23 cellular contexts compared by ENCODE assay signal in genomic region chr10:72351479-72351878, GRCh38. TPM values are rescaled to one million over a fixed set of nuclear protein-coding genes. Genes with fewer than 3 reads are reported as not detected.
A peak's percentile ranks its signal among the peaks of the same experiment; 100 is the strongest.
DNase-seq lines count a peak whose midpoint lies in the region; ATAC-seq and TF ChIP-seq lines count a peak whose summit lies in the region.
"Had no signal": no experiment of that assay in that cellular context is flagged by ENCODE, and none has a peak within 500 bp of the region (broad histone marks: within the 10 kb centered on the region; RNA-seq: fewer than 3 reads in every experiment).

No MANE protein-coding gene starts in this region.

- H3K9ac ChIP-seq in neuronal stem cell (ENCODE audit: low read depth, low read length, poor library complexity), result no peak overlapping the region

- no peak overlapping the region for H2BK12ac ChIP-seq in neuronal stem cell (ENCODE audit: low read length)

- peaks cover 4% of the 10 kb centered on the region for H3F3A ChIP-seq in GM23338 (replicated peaks; ENCODE audit: low read depth)

- H3K27me3 ChIP-seq in CD4-positive, alpha-beta memory T cell (ENCODE audit: insufficient read depth, low read length), result no peaks in the 10 kb centered on the region
- no peaks in the 10 kb centered on the region for H3K27me3 ChIP-seq in GM23338 (ENCODE audit: insufficient read depth)
- peaks cover 0 to 1% (median 0%) of the 10 kb centered on the region in 3 experiments for H3K27me3 ChIP-seq in neuronal stem cell (ENCODE audit: control insufficient read depth in 3 of 3, insufficient read depth in 3 of 3, low read depth in 1 of 3, low read length in 3 of 3)
- H3K27me3 ChIP-seq: BLaER1 treated with 17β-estradiol and CSF1 and Interleukin-3, amounts not matched to agents 10 nM and 100 nM; SJCRH30; transverse colon had no signal

- peaks cover 18% of the 10 kb centered on the region for H3K36me3 ChIP-seq in CD4-positive, alpha-beta memory T cell (ENCODE audit: insufficient read depth, low read length)
- no peaks in the 10 kb centered on the region for H3K36me3 ChIP-seq in GM23338 (ENCODE audit: insufficient read depth)
- H3K36me3 ChIP-seq in neuronal stem cell (replicated peaks in 1 of 2; ENCODE audit: control insufficient read depth in 2 of 2, insufficient read depth in 2 of 2, low read length in 2 of 2), result peaks cover 17 to 43% of the 10 kb centered on the region in 2 donors
- H3K36me3 ChIP-seq: SJCRH30 had no signal

- peak overlapping the region; percentile 17 for H3K23ac ChIP-seq in neuronal stem cell (ENCODE audit: low read depth, low read length, poor library complexity)

- peak overlapping the region in 3 of 8 donors; percentile 15 to 70 (median 29) for H3K4me3 Mint-ChIP-seq in CD4-positive, alpha-beta memory T cell
- H3K4me3 Mint-ChIP-seq in GM23338, result no peak overlapping the region
- H3K4me3 Mint-ChIP-seq in brain, result peak overlapping the region in 1 of 5 experiments; percentile 26
- no peak overlapping the region for H3K4me3 Mint-ChIP-seq in activated CD4-positive, alpha-beta memory T cell treated with anti-CD3 and anti-CD28 coated beads, Interleukin-2, amount 10 ng/mL, durations not matched to agents 7 days and 5 days

- peaks cover 34% of the 10 kb centered on the region for H3K4me1 ChIP-seq in CD4-positive, alpha-beta memory T cell (ENCODE audit: insufficient read depth, low read length)
- H3K4me1 ChIP-seq in GM23338 (ENCODE audit: insufficient read depth) (peaks cover 12% of the 10 kb centered on the region; the same call in 1 of the 2 replicates), neuronal stem cell (ENCODE audit: control insufficient read depth in 2 of 2, insufficient read depth in 1 of 2, low read depth in 1 of 2, low read length in 2 of 2) (peaks cover 0 to 6% of the 10 kb centered on the region in 2 donors)
- H3K4me1 ChIP-seq: SJCRH30 had no signal

- no peaks in the 10 kb centered on the region for H3K27me3 Mint-ChIP-seq in CD4-positive, alpha-beta memory T cell
- H3K27me3 Mint-ChIP-seq in GM23338 (ENCODE audit: insufficient read depth, low read depth, poor library complexity) (peaks cover 10% of the 10 kb centered on the region), brain (peaks cover 3% of the 10 kb centered on the region)
- H3K27me3 Mint-ChIP-seq in activated CD4-positive, alpha-beta memory T cell treated with anti-CD3 and anti-CD28 coated beads, Interleukin-2, amount 10 ng/mL, durations not matched to agents 7 days and 5 days, result no peaks in the 10 kb centered on the region

- H2AFZ ChIP-seq in GM23338 (no peak overlapping the region), neuronal stem cell (ENCODE audit: low read length) (no peak overlapping the region)

- peak overlapping the region; percentile 9 for H3K14ac ChIP-seq in neuronal stem cell (ENCODE audit: low read length)

- peaks cover 15% of the 10 kb centered on the region for H3K79me1 ChIP-seq in neuronal stem cell (ENCODE audit: low read depth, low read length)

- POLR2A ChIA-PET in CD4-positive, alpha-beta memory T cell (lab: Charles Lee; ENCODE audit: partially characterized antibody), result interaction anchor here (1.6 kb wide), 1 partner anchor 103 kb away, joined by 3 read pairs; no protein-coding TSS in a partner anchor
- POLR2A ChIA-PET in activated CD4-positive, alpha-beta memory T cell treated with anti-CD3 and anti-CD28 coated beads, Interleukin-2, amount 10 ng/mL, durations not matched to agents 7 days and 5 days (lab: Charles Lee), result interaction anchor here (1.2 to 2.4 kb wide), 2 partner anchors 9 to 16 kb away, joined by 3 to 11 read pairs; no protein-coding TSS in a partner anchor

- H4K20me1 ChIP-seq in GM23338 (replicated peaks; ENCODE audit: insufficient read depth), result 0 out of 2 replicates have a peak, but pooled peaks cover 2% of the 10 kb centered on the region

- H3K9me3 ChIP-seq in CD4-positive, alpha-beta memory T cell (ENCODE audit: control insufficient read depth in 1 of 2, low read length in 2 of 2), result no peaks in the 10 kb centered on the region
- no peaks in the 10 kb centered on the region for H3K9me3 ChIP-seq in neuronal stem cell (replicated peaks in 1 of 2; ENCODE audit: control insufficient read depth in 2 of 2, insufficient read depth in 1 of 2, low read depth in 1 of 2, low read length in 2 of 2)
- H3K9me3 ChIP-seq: BLaER1 treated with 17β-estradiol and CSF1 and Interleukin-3, amounts not matched to agents 10 nM and 100 nM; Caco-2; SJCRH30; transverse colon had no signal

- TF ChIP-seq CTCF in GM23338 (conservative IDR thresholded peaks at IDR 0.05; ENCODE audit: low read depth in 2 of 2) (no peak), brain (conservative IDR thresholded peaks at IDR 0.05) (no peak)

- no peak overlapping the region for H3K4ac ChIP-seq in neuronal stem cell (ENCODE audit: low read length)

- no peak overlapping the region for H2BK15ac ChIP-seq in neuronal stem cell (ENCODE audit: low read length)

- no peak overlapping the region for H4K91ac ChIP-seq in neuronal stem cell (ENCODE audit: low read depth, low read length, poor library complexity)

- H3K79me2 ChIP-seq in GM23338 (replicated peaks; ENCODE audit: insufficient read depth), result peaks cover 48% of the 10 kb centered on the region

- H2AK5ac ChIP-seq in neuronal stem cell (ENCODE audit: low read depth, low read length), result no peak overlapping the region

- no peak overlapping the region for H3K27ac ChIP-seq in CD4-positive, alpha-beta memory T cell (ENCODE audit: low read depth, low read length)
- 0 out of 2 replicates have a peak overlapping the region, but pooled peaks have one; percentile 50 for H3K27ac ChIP-seq in GM23338 (ENCODE audit: low read depth)
- H3K27ac ChIP-seq in neuronal stem cell (replicated peaks; ENCODE audit: low read length), result no peak overlapping the region
- H3K27ac ChIP-seq: BLaER1 treated with 17β-estradiol and CSF1 and Interleukin-3, amounts not matched to agents 10 nM and 100 nM; SJCRH30; transverse colon; VCaP had no signal

- ATAC-seq in GM23338, result no peak
- ATAC-seq: left cardiac atrium had no signal

- H2BK120ac ChIP-seq in neuronal stem cell (ENCODE audit: low read depth, low read length), result no peak overlapping the region

- intact Hi-C loops in CD4-positive, alpha-beta memory T cell (cut with micrococcal nuclease), result loop anchor here (10.0 kb wide), 1 partner anchor 903 kb away; the partner anchor contains the start of gene MRPS16

- WGBS in neuronal stem cell (ENCODE audit: extremely low coverage in 2 of 2, insufficient read length in 2 of 2, insufficient replicate concordance in 1 of 2), 2 donors, result no CpG with 5 or more reads among the region's 6 CpGs

- CTCF ChIA-PET in CD4-positive, alpha-beta memory T cell (lab: Charles Lee; ENCODE audit: partially characterized antibody), result interaction anchor here (1.7 to 4.2 kb wide), 6 partner anchors 9 to 482 kb away, joined by 4 to 14 read pairs (median 7); no protein-coding TSS in a partner anchor
- CTCF ChIA-PET in activated CD4-positive, alpha-beta memory T cell treated with anti-CD3 and anti-CD28 coated beads, Interleukin-2, amount 10 ng/mL, durations not matched to agents 7 days and 5 days (lab: Charles Lee), result interaction anchor here (1.0 to 2.5 kb wide), 3 partner anchors 11 to 303 kb away, joined by 3 to 7 read pairs (median 6); no protein-coding TSS in a partner anchor

- no peak overlapping the region for H3K4me3 ChIP-seq in CD4-positive, alpha-beta memory T cell (ENCODE audit: low read length in 2 of 2)
- H3K4me3 ChIP-seq in GM23338 (no peak overlapping the region), neuronal stem cell (ENCODE audit: low read length in 2 of 2) (no peak overlapping the region)
- H3K4me3 ChIP-seq: BLaER1 treated with 17β-estradiol and CSF1 and Interleukin-3, amounts not matched to agents 10 nM and 100 nM; SJCRH30; transverse colon had no signal

- H2BK5ac ChIP-seq in neuronal stem cell (ENCODE audit: low read length), result no peak overlapping the region

- no peaks in the 10 kb centered on the region for H3K9me2 ChIP-seq in GM23338 (ENCODE audit: insufficient read depth)

- DNase-seq in CD4-positive, alpha-beta memory T cell, result no peak
- DNase-seq in GM23338 (ENCODE audit: low spot score), result no peak
- DNase-seq in neuronal stem cell (ENCODE audit: low spot score), result no peak
- no peak for DNase-seq in NCI-H1105 treated with DMSO at 0.1 percent for 48 hours (lab: John Stamatoyannopoulos, UW)
- no peak for DNase-seq in activated CD4-positive, alpha-beta memory T cell treated with anti-CD3 and anti-CD28 coated beads, Interleukin-2, amount 10 ng/mL, durations not matched to agents 7 days and 5 days
- no peak for DNase-seq in NOMO-1 (lab: John Stamatoyannopoulos, UW; ENCODE audit: unreplicated experiment in 2 of 2)
- DNase-seq: activated CD4-positive, alpha-beta T cell treated with anti-CD3 and anti-CD28 coated beads for 48 hours; activated T-cell treated with anti-CD3 and anti-CD28 coated beads, Interleukin-2, amount 50 U/mL, for 48 hours; Caco-2; DMS53; hypothalamus; left cardiac atrium; NCI-H2107; NCI-H774; nucleus accumbens; SJCRH30; stimulated activated CD4-positive, alpha-beta T cell treated with anti-CD3 and anti-CD28 coated beads, Interleukin-4, amount 100 ng/mL, for 24 hours; SW 1271; T-helper 9 cell; transverse colon had no signal

- H3K18ac ChIP-seq in neuronal stem cell (ENCODE audit: low read length), result no peak overlapping the region

- peaks cover 0 to 2% (median 0%) of the 10 kb centered on the region in 8 donors for H3K9me3 Mint-ChIP-seq in CD4-positive, alpha-beta memory T cell
- no peaks in the 10 kb centered on the region for H3K9me3 Mint-ChIP-seq in GM23338
- peaks cover 0 to 3% (median 0%) of the 10 kb centered on the region in 5 experiments for H3K9me3 Mint-ChIP-seq in brain
- H3K9me3 Mint-ChIP-seq in activated CD4-positive, alpha-beta memory T cell treated with anti-CD3 and anti-CD28 coated beads, Interleukin-2, amount 10 ng/mL, durations not matched to agents 7 days and 5 days, result no peaks in the 10 kb centered on the region

- peaks cover 19 to 46% of the 10 kb centered on the region in 2 donors for H3K36me3 Mint-ChIP-seq in CD4-positive, alpha-beta memory T cell
- H3K36me3 Mint-ChIP-seq in GM23338 (ENCODE audit: low read depth), result peaks cover 6% of the 10 kb centered on the region; the same call in 1 of the 3 replicates
- H3K36me3 Mint-ChIP-seq in brain, result no peaks in the 10 kb centered on the region
- H3K36me3 Mint-ChIP-seq in activated CD4-positive, alpha-beta memory T cell treated with anti-CD3 and anti-CD28 coated beads, Interleukin-2, amount 10 ng/mL, durations not matched to agents 7 days and 5 days (ENCODE audit: low read depth), result peaks cover 31% of the 10 kb centered on the region

- H3K27ac Mint-ChIP-seq in CD4-positive, alpha-beta memory T cell, result peak overlapping the region in 5 of 7 donors; percentile 4 to 50 (median 40)
- no peak overlapping the region for H3K27ac Mint-ChIP-seq in GM23338
- peak overlapping the region; percentile 9 to 64 (median 44) for H3K27ac Mint-ChIP-seq in brain
- no peak overlapping the region for H3K27ac Mint-ChIP-seq in activated CD4-positive, alpha-beta memory T cell treated with anti-CD3 and anti-CD28 coated beads, Interleukin-2, amount 10 ng/mL, durations not matched to agents 7 days and 5 days

- no peak overlapping the region for H4K8ac ChIP-seq in neuronal stem cell (ENCODE audit: low read depth, low read length)

- H3K4me2 ChIP-seq in GM23338 (no peak overlapping the region), neuronal stem cell (ENCODE audit: insufficient read depth, low read length, poor library complexity, severe bottlenecking) (no peak overlapping the region)

- H3K4me1 Mint-ChIP-seq in CD4-positive, alpha-beta memory T cell, result peaks cover 32 to 67% (median 48%) of the 10 kb centered on the region in 4 donors
- H3K4me1 Mint-ChIP-seq in GM23338 (peaks cover 30% of the 10 kb centered on the region), brain (peaks cover 35% of the 10 kb centered on the region)
- peaks cover 42% of the 10 kb centered on the region for H3K4me1 Mint-ChIP-seq in activated CD4-positive, alpha-beta memory T cell treated with anti-CD3 and anti-CD28 coated beads, Interleukin-2, amount 10 ng/mL, durations not matched to agents 7 days and 5 days

RNA-seq across cellular contexts. Expression of gene DNAJB12, which starts 3.2 kb away (rescaled TPM):
- total RNA-seq in CD4-positive, alpha-beta memory T cell, result 10 to 100 TPM; 26.3 to 26.7 TPM
- polyA plus RNA-seq in CD4-positive, alpha-beta memory T cell, result 10 to 100 TPM; 13.4 to 26.2 TPM
- total RNA-seq in GM23338 (2014; rRNA removed; shearing (Covaris generic)), result 13.0 and 16.0 TPM in 2 replicates
- 12.6 and 12.8 TPM in 2 replicates for polyA plus RNA-seq in GM23338 (2016; fragmentation: Nextera tagmentation; extraction: Ambion mirVana)
- polyA plus RNA-seq in brain (ENCODE audit: insufficient read depth, low read depth, low replicate concordance), result 29.3 TPM
- polyA plus RNA-seq in neuronal stem cell (2013, experiment 1 of 2), result 10.8 TPM
- polyA plus RNA-seq in neuronal stem cell (2013, experiment 2 of 2), result 10.2 TPM
- 10 to 100 TPM; 23.8 to 26.7 TPM for total RNA-seq in activated CD4-positive, alpha-beta memory T cell treated with anti-CD3 and anti-CD28 coated beads, Interleukin-2, amount 10 ng/mL, durations not matched to agents 7 days and 5 days

Comparison
In these comparisons a context has a peak if more than half of its experiments do, and no peak if none do; other contexts are left out.
1. H3K27ac Mint-ChIP-seq: peak in CD4-positive, alpha-beta memory T cell (5 of 7) and brain (5 of 5); none in GM23338 (single experiment) and activated CD4-positive, alpha-beta memory T cell treated with anti-CD3 and anti-CD28 coated beads, Interleukin-2, amount 10 ng/mL, durations not matched to agents 7 days and 5 days (single experiment).